In genomic region chr2:134657650-134658250, GRCh38 we compare ENCODE assay signal across 9 cellular contexts.
DNase-seq lines count a peak whose midpoint lies in the region; ATAC-seq and TF ChIP-seq lines count a peak whose summit lies in the region.
"Had no signal": no experiment of that assay in that cellular context is flagged by ENCODE, and none has a peak within 500 bp of the region (broad histone marks: within the 10 kb centered on the region; RNA-seq: fewer than 3 reads in every experiment).

No MANE protein-coding gene starts in this region.

- H4K20me1 ChIP-seq in fibroblast of lung (ENCODE audit: control insufficient read depth, extremely low read depth, insufficient read depth, low read length): no peaks in the 10 kb centered on the region

- H3K36me3 ChIP-seq in A673 (ENCODE audit: insufficient read depth, low read length, poor library complexity, severe bottlenecking): no peaks in the 10 kb centered on the region
- no peaks in the 10 kb centered on the region for H3K36me3 ChIP-seq in fibroblast of lung (ENCODE audit: control insufficient read depth, insufficient read depth, low read length)
- no peaks in the 10 kb centered on the region for H3K36me3 ChIP-seq in vagina

- no peak for TF ChIP-seq POLR2A in vagina (IDR thresholded peaks at IDR 0.05)

- no peaks in the 10 kb centered on the region for H3K27me3 ChIP-seq in A673 (replicated peaks; ENCODE audit: insufficient read depth, low read depth, low read length, poor library complexity)
- H3K27me3 ChIP-seq in fibroblast of lung (ENCODE audit: control insufficient read depth, insufficient read depth, low read length): no peaks in the 10 kb centered on the region
- no peaks in the 10 kb centered on the region for H3K27me3 ChIP-seq in vagina

- ATAC-seq in GM19395 (IDR thresholded peaks at IDR 0.05; ENCODE audit: unreplicated experiment) (no peak), HG02973 (IDR thresholded peaks at IDR 0.05; ENCODE audit: unreplicated experiment) (no peak)
- ATAC-seq: naive thymus-derived CD4-positive, alpha-beta T cell had no signal

- H3K4me1 ChIP-seq in A673 (ENCODE audit: insufficient read depth, low read length, poor library complexity, severe bottlenecking) (no peaks in the 10 kb centered on the region), fibroblast of lung (ENCODE audit: control insufficient read depth, extremely low read depth, insufficient read depth, low read length) (no peaks in the 10 kb centered on the region), vagina (no peaks in the 10 kb centered on the region)

- no peaks in the 10 kb centered on the region for H3K79me2 ChIP-seq in fibroblast of lung (ENCODE audit: control insufficient read depth, insufficient read depth, low read length)

- peak; percentile 14 for DNase-seq in A673 (ENCODE audit: low spot score)
- peak; percentile 49 for DNase-seq in ELR (ENCODE audit: low read depth)
- peak; percentile 1 for DNase-seq in SKM-1 (lab: John Stamatoyannopoulos, UW; ENCODE audit: unreplicated experiment)
- DNase-seq in fibroblast of lung (ENCODE audit: low read depth in 2 of 2): no peak
- DNase-seq in NCI-H510A (lab: John Stamatoyannopoulos, UW): no peak
- DNase-seq in vagina (ENCODE audit: extremely low spot score in 2 of 2): no peak

- no peaks in the 10 kb centered on the region for H3K9me3 ChIP-seq in A673 (ENCODE audit: low read depth, low read length, poor library complexity, severe bottlenecking)
- no peaks in the 10 kb centered on the region for H3K9me3 ChIP-seq in fibroblast of lung (ENCODE audit: control insufficient read depth, insufficient read depth, low read depth, low read length)
- no peaks in the 10 kb centered on the region for H3K9me3 ChIP-seq in vagina

- H3K4me2 ChIP-seq in fibroblast of lung (ENCODE audit: extremely low read depth, insufficient read depth, low read length): no peak overlapping the region

- CTCF ChIA-PET in A673 (lab: Charles Lee): no interaction called here

- intact Hi-C loops in A673 (cut with micrococcal nuclease; ENCODE audit: unreplicated experiment) (no loop called here), vagina (cut with DNase I) (no loop called here)

- no peak overlapping the region for H3K27ac ChIP-seq in A673 (ENCODE audit: low read depth, low read length, poor library complexity, severe bottlenecking)
- H3K27ac ChIP-seq in fibroblast of lung (ENCODE audit: insufficient read depth, low read length): no peak overlapping the region
- no peak overlapping the region for H3K27ac ChIP-seq in vagina

- no peak overlapping the region for H3K9ac ChIP-seq in fibroblast of lung (ENCODE audit: insufficient read depth, low read length)

- POLR2A ChIA-PET in A673 (lab: Charles Lee; ENCODE audit: low non-redundant PET): no interaction called here

- no peak overlapping the region for H2AFZ ChIP-seq in fibroblast of lung (ENCODE audit: low read length)

- H3K4me3 ChIP-seq in A673 (ENCODE audit: low read depth, low read length, poor library complexity, severe bottlenecking): no peak overlapping the region
- H3K4me3 ChIP-seq in fibroblast of lung (replicated peaks in 1 of 4; ENCODE audit: control extremely low read depth in 1 of 4, insufficient read depth in 1 of 4, low read depth in 3 of 4, low read length in 4 of 4): no peak overlapping the region
- no peak overlapping the region for H3K4me3 ChIP-seq in vagina

- peak; percentile 66 for TF ChIP-seq CTCF in A673 (conservative IDR thresholded peaks at IDR 0.05; ENCODE audit: low read depth, low read length)
- peak; percentile 10 to 39 for TF ChIP-seq CTCF in fibroblast of lung (conservative IDR thresholded peaks at IDR 0.05 in 1 of 2, IDR thresholded peaks at IDR 0.05 in 1 of 2; ENCODE audit: low read depth in 1 of 2, low read length in 2 of 2)
- TF ChIP-seq CTCF in vagina (IDR thresholded peaks at IDR 0.05): no peak

- BruUV-seq in A673 (replicated peaks; lab: Mats Ljungman, UMichigan): no TSS peak

Comparison
In these comparisons a context has a peak if more than half of its experiments do, and no peak if none do; other contexts are left out.
1. DNase-seq: peak in A673 (single experiment), ELR (single experiment) and SKM-1 (single experiment); none in fibroblast of lung (0 of 2), NCI-H510A (single experiment) and vagina (0 of 2).
2. CTCF ChIP-seq: peak in A673 (single experiment) and fibroblast of lung (2 of 2); none in vagina (0 of 3).